In genomic region chr15:89749951-89750559, GRCh38 we compare ENCODE assay signal across 8 cellular contexts. TPM values are rescaled to one million over a fixed set of nuclear protein-coding genes. Genes with fewer than 3 reads are reported as not detected.
DNase-seq lines count a peak whose midpoint lies in the region; ATAC-seq, FAIRE-seq and TF ChIP-seq lines count a peak whose summit lies in the region.

No MANE protein-coding gene starts in this region.

- WGBS in HepG2 (ENCODE audit: low lambda C conversion rate): 67% methylated on average over 11 of the region's 41 CpGs
- WGBS in thymus: 9% methylated on average over 41 of the region's 41 CpGs

- no peaks in the 10 kb centered on the region for H3K36me3 ChIP-seq in astrocyte (ENCODE audit: insufficient read depth, low read length)
- H3K36me3 ChIP-seq in HepG2 (replicated peaks in 1 of 2; ENCODE audit: control insufficient read depth in 1 of 2, insufficient read depth in 2 of 2, low read length in 2 of 2): no peaks in the 10 kb centered on the region
- H3K36me3 ChIP-seq in thymus (ENCODE audit: control insufficient read depth, insufficient read depth): no peaks in the 10 kb centered on the region

- CTCF ChIA-PET in HepG2 (lab: Yijun Ruan, JAX; ENCODE audit: low intra/inter-chr PET ratio, low total read pairs): no interaction called here

- peaks cover 6% of the 10 kb centered on the region for H3K4me1 ChIP-seq in astrocyte (ENCODE audit: insufficient read depth, low read length)
- peaks cover 8% of the 10 kb centered on the region for H3K4me1 ChIP-seq in HepG2 (ENCODE audit: insufficient read depth, low read length)
- peaks cover 6% of the 10 kb centered on the region for H3K4me1 ChIP-seq in thymus (ENCODE audit: control insufficient read depth, insufficient read depth, low read length)

- no TSS peak for BruUV-seq in HepG2 (replicated peaks; lab: Mats Ljungman, UMichigan)

- ATAC-seq in HepG2 (no peak), GM18909 (IDR thresholded peaks at IDR 0.05; ENCODE audit: poor library complexity, unreplicated experiment) (no peak)

- TF ChIP-seq RAD21 in HepG2 (CRISPR knock-in tag; IDR thresholded peaks at IDR 0.05): no peak

- no peaks in the 10 kb centered on the region for H3K36me3 Mint-ChIP-seq in astrocyte (ENCODE audit: low read depth, unreplicated experiment)

- no peak for FAIRE-seq in astrocyte (lab: Jason Lieb, UNC)
- no peak for FAIRE-seq in HepG2 (lab: Jason Lieb, UNC)

- H3K27ac ChIP-seq in astrocyte (ENCODE audit: low read depth, low read length) (no peak overlapping the region), HepG2 (ENCODE audit: extremely low read length, insufficient read depth, low read length) (no peak overlapping the region), thymus (ENCODE audit: low read depth) (no peak overlapping the region)

- in situ Hi-C loops in HepG2 (cut with HindIII; ENCODE audit: extremely low pct_ligation_motif_present, low pct_unique_long_range_greater_than_20kb): loop anchor here (25.0 kb wide), 1 partner anchor 337 kb away; no protein-coding TSS in a partner anchor

- POLR2A ChIA-PET in HepG2 (lab: Yijun Ruan, JAX): interaction anchor here (1.0 to 1.6 kb wide), 2 partner anchors 10 to 11 kb away, joined by 3 to 4 read pairs; no protein-coding TSS in a partner anchor

- peak overlapping the region; percentile 58 for H3K4me3 ChIP-seq in Jurkat, Clone E6-1 (ENCODE audit: low read length)
- H3K4me3 ChIP-seq in astrocyte (ENCODE audit: insufficient read depth, low read depth, low read length) (peak overlapping the region; percentile 62), HepG2 (replicated peaks in 1 of 3; ENCODE audit: insufficient read depth in 1 of 3, low read depth in 2 of 3, low read length in 3 of 3) (peak overlapping the region in 1 of 3 experiments; percentile 71; a peak in 1 of 6 replicates), thymus (ENCODE audit: low read length) (peak overlapping the region; percentile 76)

- H3K4me3 Mint-ChIP-seq in astrocyte (ENCODE audit: unreplicated experiment): peak overlapping the region; percentile 69

- no peaks in the 10 kb centered on the region for H3K9me3 Mint-ChIP-seq in astrocyte (ENCODE audit: unreplicated experiment)

- H3K4me2 ChIP-seq in astrocyte (ENCODE audit: low read length) (peak overlapping the region; percentile 88), HepG2 (ENCODE audit: low read depth, low read length) (peak overlapping the region; percentile 68)

- no peaks in the 10 kb centered on the region for H3K79me2 ChIP-seq in astrocyte (ENCODE audit: insufficient read depth, low read length)
- H3K79me2 ChIP-seq in HepG2 (ENCODE audit: insufficient read depth, low read length): no peaks in the 10 kb centered on the region

- H3K9ac ChIP-seq in astrocyte (ENCODE audit: low read length) (no peak overlapping the region), HepG2 (ENCODE audit: insufficient read depth, low read depth, low read length) (no peak overlapping the region)

- H3K27me3 Mint-ChIP-seq in astrocyte (ENCODE audit: low read depth, unreplicated experiment): peaks cover 45% of the 10 kb centered on the region

- TF ChIP-seq EP300 in HepG2 (IDR thresholded peaks at IDR 0.05; ENCODE audit: low read depth in 2 of 2, low read length in 2 of 2): no peak
- TF ChIP-seq EP300 in HepG2 (CRISPR knock-in tag; IDR thresholded peaks at IDR 0.05; ENCODE audit: borderline replicate concordance): no peak

- H4K20me1 ChIP-seq in astrocyte (ENCODE audit: insufficient read depth, low read length) (no peaks in the 10 kb centered on the region), HepG2 (ENCODE audit: insufficient read depth, low read length) (no peaks in the 10 kb centered on the region)

- H3K27me3 ChIP-seq in astrocyte (ENCODE audit: insufficient read depth, low read length): peaks cover 40% of the 10 kb centered on the region
- peaks cover 13 to 48% of the 10 kb centered on the region in 2 experiments; a peak in 4 of 5 replicates for H3K27me3 ChIP-seq in HepG2 (ENCODE audit: control insufficient read depth in 1 of 2, insufficient read depth in 2 of 2, low read length in 2 of 2)
- peaks cover 7% of the 10 kb centered on the region for H3K27me3 ChIP-seq in thymus (ENCODE audit: control insufficient read depth, insufficient read depth)

- H3K4me1 Mint-ChIP-seq in astrocyte (ENCODE audit: low read depth, unreplicated experiment): no peaks in the 10 kb centered on the region

- no peak for TF ChIP-seq POLR2A in HepG2 (IDR thresholded peaks at IDR 0.05; ENCODE audit: insufficient read depth in 1 of 2, low read depth in 2 of 2, low read length in 2 of 2)

- TF ChIP-seq CTCF in astrocyte (IDR thresholded peaks at IDR 0.05; ENCODE audit: insufficient read depth, low read depth, low read length): no peak
- no peak for TF ChIP-seq CTCF in HepG2 (CRISPR knock-in tag; IDR thresholded peaks at IDR 0.05)

- H2AFZ ChIP-seq in astrocyte (ENCODE audit: low read depth, low read length) (peak overlapping the region; percentile 88), HepG2 (ENCODE audit: low read length) (no peak overlapping the region)

- no peaks in the 10 kb centered on the region for H3K9me3 ChIP-seq in astrocyte (ENCODE audit: insufficient read depth, low read depth, low read length)
- no peaks in the 10 kb centered on the region for H3K9me3 ChIP-seq in HepG2 (ENCODE audit: low read length)
- H3K9me3 ChIP-seq in thymus (ENCODE audit: control insufficient read depth): peaks cover 1% of the 10 kb centered on the region

- peak; percentile 71 for DNase-seq in activated CD8-positive, alpha-beta memory T cell treated with anti-CD3 and anti-CD28 coated beads for 24 hours
- no peak for DNase-seq in activated CD8-positive, alpha-beta memory T cell treated with anti-CD3 and anti-CD28 coated beads, Interleukin-2, amount 50 U/mL, for 4 hours
- no peak for DNase-seq in Jurkat, Clone E6-1 (ENCODE audit: low read depth, low spot score)
- no peak for DNase-seq in astrocyte (ENCODE audit: low read depth)
- DNase-seq in HepG2 (ENCODE audit: low spot score): no peak
- DNase-seq in UCSD-AML1 (lab: John Stamatoyannopoulos, UW; ENCODE audit: unreplicated experiment): no peak

- no peak overlapping the region for H3K27ac Mint-ChIP-seq in astrocyte (ENCODE audit: unreplicated experiment)

- intact Hi-C loops in HepG2 (cut with micrococcal nuclease; ENCODE audit: unreplicated experiment): no loop called here

RNA-seq across cellular contexts. Expression of gene MESP1, which starts 1.0 kb away (rescaled TPM):
- 17.6 TPM for polyA plus RNA-seq in Jurkat, Clone E6-1 (2012; ENCODE audit: insufficient read depth, insufficient read length)
- total RNA-seq in astrocyte (not detected in 2 replicates), HepG2 (2016; rRNA removed; fragmentation: Illumina TruSeq; extraction: Trizol) (not detected in 2 replicates)
- 0.09 TPM in 1 of 2 replicates, not detected in the other for total RNA-seq in HepG2 (2016; cell fraction: cytosol; rRNA removed; fragmentation: Illumina TruSeq; extraction: Trizol; ENCODE audit: low read depth)
- total RNA-seq in HepG2 (2016; cell fraction: insoluble cytoplasmic fraction; rRNA removed; fragmentation: Illumina TruSeq; extraction: Trizol): not detected in 2 replicates
- not detected in 2 replicates for total RNA-seq in HepG2 (2016; cell fraction: membrane; rRNA removed; fragmentation: Illumina TruSeq; extraction: Trizol)
- total RNA-seq in HepG2 (2016; cell fraction: nucleus; rRNA removed; fragmentation: Illumina TruSeq; extraction: Trizol): not detected in 2 replicates
- polyA plus RNA-seq in HepG2 (2011; rRNA removed) (not detected in 2 replicates), thymus (0.50 TPM)
- not detected in 2 replicates for polyA plus RNA-seq in HepG2 (2011; cell fraction: cytosol; rRNA removed)
- polyA plus RNA-seq in HepG2 (2011; cell fraction: nucleus; rRNA removed): not detected in 2 replicates
- not detected in 2 replicates for polyA plus RNA-seq in HepG2 (2012)
- polyA plus RNA-seq in HepG2 (2016; cell fraction: cytosol; fragmentation: Illumina TruSeq; extraction: Trizol; ENCODE audit: low read depth): 0.09 TPM in 1 of 2 replicates, not detected in the other
- not detected in 2 replicates for polyA plus RNA-seq in HepG2 (2016; cell fraction: insoluble cytoplasmic fraction; fragmentation: Illumina TruSeq; extraction: Trizol; ENCODE audit: low read depth)
- polyA plus RNA-seq in HepG2 (2016; cell fraction: membrane; fragmentation: Illumina TruSeq; extraction: Trizol; ENCODE audit: low read depth): not detected in 2 replicates
- not detected in 2 replicates for polyA plus RNA-seq in HepG2 (2016; cell fraction: nucleus; fragmentation: Illumina TruSeq; extraction: Trizol; ENCODE audit: insufficient read depth, low read depth)
- 1.7 TPM in 1 of 2 replicates, not detected in the other for polyA minus RNA-seq in HepG2 (2011; rRNA and poly(A)+ RNA removed; ENCODE audit: low replicate concordance)
- polyA minus RNA-seq in HepG2 (2011; cell fraction: cytosol; rRNA and poly(A)+ RNA removed): 1.3 TPM in 1 of 2 replicates, not detected in the other
- polyA minus RNA-seq in HepG2 (2011; cell fraction: nucleus; rRNA and poly(A)+ RNA removed): 0.26 TPM in 1 of 2 replicates, not detected in the other

RNA-seq across cellular contexts. Expression of gene MESP2, which starts 26.1 kb away (rescaled TPM):
- 1.5 TPM for polyA plus RNA-seq in Jurkat, Clone E6-1 (2012; ENCODE audit: insufficient read depth, insufficient read length)
- total RNA-seq in astrocyte: not detected in 2 replicates
- total RNA-seq in HepG2 (2016; rRNA removed; fragmentation: Illumina TruSeq; extraction: Trizol): not detected in 2 replicates
- total RNA-seq in HepG2 (2016; cell fraction: cytosol; rRNA removed; fragmentation: Illumina TruSeq; extraction: Trizol; ENCODE audit: low read depth): not detected in 2 replicates
- 0.13 TPM in 1 of 2 replicates, not detected in the other for total RNA-seq in HepG2 (2016; cell fraction: insoluble cytoplasmic fraction; rRNA removed; fragmentation: Illumina TruSeq; extraction: Trizol)
- total RNA-seq in HepG2 (2016; cell fraction: membrane; rRNA removed; fragmentation: Illumina TruSeq; extraction: Trizol): not detected in 2 replicates
- not detected in 2 replicates for total RNA-seq in HepG2 (2016; cell fraction: nucleus; rRNA removed; fragmentation: Illumina TruSeq; extraction: Trizol)
- not detected in 2 replicates for polyA plus RNA-seq in HepG2 (2011; rRNA removed)
- not detected in 2 replicates for polyA plus RNA-seq in HepG2 (2011; cell fraction: cytosol; rRNA removed)
- not detected in 2 replicates for polyA plus RNA-seq in HepG2 (2011; cell fraction: nucleus; rRNA removed)
- polyA plus RNA-seq in HepG2 (2012): not detected in 2 replicates
- polyA plus RNA-seq in HepG2 (2016; cell fraction: cytosol; fragmentation: Illumina TruSeq; extraction: Trizol; ENCODE audit: low read depth): not detected in 2 replicates
- polyA plus RNA-seq in HepG2 (2016; cell fraction: insoluble cytoplasmic fraction; fragmentation: Illumina TruSeq; extraction: Trizol; ENCODE audit: low read depth): not detected in 2 replicates
- not detected in 2 replicates for polyA plus RNA-seq in HepG2 (2016; cell fraction: membrane; fragmentation: Illumina TruSeq; extraction: Trizol; ENCODE audit: low read depth)
- not detected in 2 replicates for polyA plus RNA-seq in HepG2 (2016; cell fraction: nucleus; fragmentation: Illumina TruSeq; extraction: Trizol; ENCODE audit: insufficient read depth, low read depth)
- polyA minus RNA-seq in HepG2 (2011; rRNA and poly(A)+ RNA removed; ENCODE audit: low replicate concordance): not detected in 2 replicates
- not detected in 2 replicates for polyA minus RNA-seq in HepG2 (2011; cell fraction: cytosol; rRNA and poly(A)+ RNA removed)
- not detected in 2 replicates for polyA minus RNA-seq in HepG2 (2011; cell fraction: nucleus; rRNA and poly(A)+ RNA removed)
- 0.16 TPM for polyA plus RNA-seq in thymus

RNA-seq across cellular contexts. Expression of gene WDR93, which starts 59.4 kb away (rescaled TPM):
- polyA plus RNA-seq in Jurkat, Clone E6-1 (2012; ENCODE audit: insufficient read depth, insufficient read length): not detected
- total RNA-seq in astrocyte (not detected in 2 replicates), HepG2 (2016; rRNA removed; fragmentation: Illumina TruSeq; extraction: Trizol) (not detected in 2 replicates)
- not detected in 2 replicates for total RNA-seq in HepG2 (2016; cell fraction: cytosol; rRNA removed; fragmentation: Illumina TruSeq; extraction: Trizol; ENCODE audit: low read depth)
- 0.06 TPM in 1 of 2 replicates, not detected in the other for total RNA-seq in HepG2 (2016; cell fraction: insoluble cytoplasmic fraction; rRNA removed; fragmentation: Illumina TruSeq; extraction: Trizol)
- total RNA-seq in HepG2 (2016; cell fraction: membrane; rRNA removed; fragmentation: Illumina TruSeq; extraction: Trizol): not detected in 2 replicates
- not detected in 2 replicates for total RNA-seq in HepG2 (2016; cell fraction: nucleus; rRNA removed; fragmentation: Illumina TruSeq; extraction: Trizol)
- polyA plus RNA-seq in HepG2 (2011; rRNA removed) (0.07 and 0.08 TPM in 2 replicates), thymus (0.32 TPM)
- 0.03 and 0.05 TPM in 2 replicates for polyA plus RNA-seq in HepG2 (2011; cell fraction: cytosol; rRNA removed)
- not detected in 2 replicates for polyA plus RNA-seq in HepG2 (2011; cell fraction: nucleus; rRNA removed)
- not detected in 2 replicates for polyA plus RNA-seq in HepG2 (2012)
- polyA plus RNA-seq in HepG2 (2016; cell fraction: cytosol; fragmentation: Illumina TruSeq; extraction: Trizol; ENCODE audit: low read depth): not detected in 2 replicates
- not detected in 2 replicates for polyA plus RNA-seq in HepG2 (2016; cell fraction: insoluble cytoplasmic fraction; fragmentation: Illumina TruSeq; extraction: Trizol; ENCODE audit: low read depth)
- polyA plus RNA-seq in HepG2 (2016; cell fraction: membrane; fragmentation: Illumina TruSeq; extraction: Trizol; ENCODE audit: low read depth): not detected in 2 replicates
- not detected in 2 replicates for polyA plus RNA-seq in HepG2 (2016; cell fraction: nucleus; fragmentation: Illumina TruSeq; extraction: Trizol; ENCODE audit: insufficient read depth, low read depth)
- polyA minus RNA-seq in HepG2 (2011; rRNA and poly(A)+ RNA removed; ENCODE audit: low replicate concordance): 0.14 TPM in 1 of 2 replicates, not detected in the other
- not detected in 2 replicates for polyA minus RNA-seq in HepG2 (2011; cell fraction: cytosol; rRNA and poly(A)+ RNA removed)
- not detected in 2 replicates for polyA minus RNA-seq in HepG2 (2011; cell fraction: nucleus; rRNA and poly(A)+ RNA removed)

RNA-seq across cellular contexts. Expression of gene PEX11A, which starts 59.5 kb away (rescaled TPM):
- polyA plus RNA-seq in Jurkat, Clone E6-1 (2012; ENCODE audit: insufficient read depth, insufficient read length): 1.5 TPM
- total RNA-seq in astrocyte (2.1 and 2.5 TPM in 2 replicates), HepG2 (2016; rRNA removed; fragmentation: Illumina TruSeq; extraction: Trizol) (13.9 and 15.1 TPM in 2 replicates)
- total RNA-seq in HepG2 (2016; cell fraction: cytosol; rRNA removed; fragmentation: Illumina TruSeq; extraction: Trizol; ENCODE audit: low read depth): 4.7 and 7.4 TPM in 2 replicates
- total RNA-seq in HepG2 (2016; cell fraction: insoluble cytoplasmic fraction; rRNA removed; fragmentation: Illumina TruSeq; extraction: Trizol): 13.4 and 17.5 TPM in 2 replicates
- total RNA-seq in HepG2 (2016; cell fraction: membrane; rRNA removed; fragmentation: Illumina TruSeq; extraction: Trizol): 13.1 and 13.3 TPM in 2 replicates
- 10.3 and 14.3 TPM in 2 replicates for total RNA-seq in HepG2 (2016; cell fraction: nucleus; rRNA removed; fragmentation: Illumina TruSeq; extraction: Trizol)
- polyA plus RNA-seq in HepG2 (2011; rRNA removed) (9.9 and 10.2 TPM in 2 replicates), thymus (3.8 TPM)
- polyA plus RNA-seq in HepG2 (2011; cell fraction: cytosol; rRNA removed): 6.7 and 8.8 TPM in 2 replicates
- 3.8 and 4.1 TPM in 2 replicates for polyA plus RNA-seq in HepG2 (2011; cell fraction: nucleus; rRNA removed)
- polyA plus RNA-seq in HepG2 (2012): 7.1 and 12.4 TPM in 2 replicates
- polyA plus RNA-seq in HepG2 (2016; cell fraction: cytosol; fragmentation: Illumina TruSeq; extraction: Trizol; ENCODE audit: low read depth): 4.6 and 5.2 TPM in 2 replicates
- 11.8 and 13.2 TPM in 2 replicates for polyA plus RNA-seq in HepG2 (2016; cell fraction: insoluble cytoplasmic fraction; fragmentation: Illumina TruSeq; extraction: Trizol; ENCODE audit: low read depth)
- polyA plus RNA-seq in HepG2 (2016; cell fraction: membrane; fragmentation: Illumina TruSeq; extraction: Trizol; ENCODE audit: low read depth): 7.2 and 9.6 TPM in 2 replicates
- polyA plus RNA-seq in HepG2 (2016; cell fraction: nucleus; fragmentation: Illumina TruSeq; extraction: Trizol; ENCODE audit: insufficient read depth, low read depth): 20.5 and 22.2 TPM in 2 replicates
- polyA minus RNA-seq in HepG2 (2011; rRNA and poly(A)+ RNA removed; ENCODE audit: low replicate concordance): 11.1 and 11.3 TPM in 2 replicates
- polyA minus RNA-seq in HepG2 (2011; cell fraction: cytosol; rRNA and poly(A)+ RNA removed): 6.5 and 7.1 TPM in 2 replicates
- 4.8 and 7.3 TPM in 2 replicates for polyA minus RNA-seq in HepG2 (2011; cell fraction: nucleus; rRNA and poly(A)+ RNA removed)
